In genomic region chr1:39655578-39656268, GRCh38 we compare ENCODE assay signal across 32 cellular contexts. TPM values are rescaled to one million over a fixed set of nuclear protein-coding genes. Genes with fewer than 3 reads are reported as not detected.
"Had no signal": no experiment of that assay in that cellular context is flagged by ENCODE, and none has a peak within 500 bp of the region (broad histone marks: within the 10 kb centered on the region; RNA-seq: fewer than 3 reads in every experiment).

No MANE protein-coding gene starts in this region.

- DNase-seq: activated CD4-positive, alpha-beta T cell treated with anti-CD3 and anti-CD28 coated beads, Interleukin-2, amount 10 ng/mL, durations not matched to agents 24 days and 14 days; activated CD4-positive, alpha-beta T cell treated with anti-CD3 and anti-CD28 coated beads, Interleukin-2, amount 50 U/mL, for 48 hours; activated CD8-positive, alpha-beta memory T cell treated with anti-CD3 and anti-CD28 coated beads, Interleukin-2, amount 50 U/mL, for 4 hours; activated CD8-positive, alpha-beta T cell treated with anti-CD3 and anti-CD28 coated beads, Interleukin-2, amount 10 ng/mL, durations not matched to agents 7 days and 5 days; activated effector memory CD4-positive, alpha-beta T cell treated with Interleukin-2 at 50 U/mL for 16 hours; activated naive CD4-positive, alpha-beta T cell treated with anti-CD3 and anti-CD28 coated beads, Interleukin-2, amount 10 ng/mL, durations not matched to agents 7 days and 5 days; activated naive CD8-positive, alpha-beta T cell treated with anti-CD3 and anti-CD28 coated beads, Interleukin-2, amount 50 U/mL, for 24 hours; activated T-cell treated with anti-CD3 and anti-CD28 coated beads for 4 hours; activated T-cell treated with anti-CD3 and anti-CD28 coated beads, Interleukin-2, amount 50 U/mL, for 48 hours; cerebellar nuclear complex; MM.1S; MV-4-11; NCI-H1092; NCI-H187; NCI-H2029 treated with DMSO at 0.1 percent for 48 hours; NCI-H2107; NCI-H2171; NCI-H510A; NCI-H526; NCI-H748 treated with DMSO at 0.1 percent for 48 hours; NK-92 treated with Interleukin-12 subunit alpha and Interleukin-12 subunit beta, amount 100 ng/mL, for 24 hours; PC-3; Peyer's patch; RPMI8226; SIG-M5 had no signal

- H3K27ac Mint-ChIP-seq: activated CD4-positive, alpha-beta T cell treated with anti-CD3 and anti-CD28 coated beads, Interleukin-2, amount 10 ng/mL, durations not matched to agents 24 days and 14 days; activated CD8-positive, alpha-beta T cell treated with anti-CD3 and anti-CD28 coated beads, Interleukin-2, amount 10 ng/mL, durations not matched to agents 7 days and 5 days; activated naive CD4-positive, alpha-beta T cell treated with anti-CD3 and anti-CD28 coated beads, Interleukin-2, amount 10 ng/mL, durations not matched to agents 7 days and 5 days; activated naive CD8-positive, alpha-beta T cell; activated naive CD8-positive, alpha-beta T cell treated with anti-CD3 and anti-CD28 coated beads, Interleukin-2, amount 50 U/mL, for 24 hours; T-helper 1 cell treated with Interleukin-12 subunit alpha and Interleukin-12 subunit beta and Interleukin-4 antibody, amounts not matched to agents 30 μg/mL and 1 μg/mL, for 36 hours; T-helper 2 cell treated with Interferon-gamma antibody and Interleukin-4, amounts not matched to agents 5 μg/mL and 100 μg/mL, for 36 hours had no signal

- H3K27ac ChIP-seq: KMS-11, Peyer's patch had no signal

- H3K4me1 ChIP-seq: Peyer's patch had no signal

- H3K27me3 ChIP-seq: Peyer's patch had no signal

- H3K9ac ChIP-seq: KMS-11 had no signal

- H3K9me3 ChIP-seq: Peyer's patch had no signal

- H3K36me3 Mint-ChIP-seq: activated naive CD4-positive, alpha-beta T cell treated with anti-CD3 and anti-CD28 coated beads, Interleukin-2, amount 10 ng/mL, durations not matched to agents 7 days and 5 days; activated naive CD8-positive, alpha-beta T cell; brain had no signal

- H3K9me3 Mint-ChIP-seq: activated CD4-positive, alpha-beta T cell treated with anti-CD3 and anti-CD28 coated beads, Interleukin-2, amount 10 ng/mL, durations not matched to agents 24 days and 14 days; activated naive CD4-positive, alpha-beta T cell treated with anti-CD3 and anti-CD28 coated beads, Interleukin-2, amount 10 ng/mL, durations not matched to agents 7 days and 5 days; activated naive CD8-positive, alpha-beta T cell treated with anti-CD3 and anti-CD28 coated beads, Interleukin-2, amount 50 U/mL, for 24 hours; brain; T-helper 1 cell treated with Interleukin-12 subunit alpha and Interleukin-12 subunit beta and Interleukin-4 antibody, amounts not matched to agents 30 μg/mL and 1 μg/mL, for 36 hours; T-helper 2 cell treated with Interferon-gamma antibody and Interleukin-4, amounts not matched to agents 5 μg/mL and 100 μg/mL, for 36 hours had no signal

- H3K4me3 ChIP-seq: Peyer's patch had no signal

- ATAC-seq: activated CD8-positive, alpha-beta T cell treated with anti-CD3 and anti-CD28 coated beads, Interleukin-2, amount 10 ng/mL, durations not matched to agents 7 days and 5 days; activated naive CD8-positive, alpha-beta T cell treated with anti-CD3 and anti-CD28 coated beads, Interleukin-2, amount 50 U/mL, for 24 hours; PC-3 had no signal

- H3K36me3 ChIP-seq: Peyer's patch had no signal

- H3K4me3 Mint-ChIP-seq: activated CD4-positive, alpha-beta T cell treated with anti-CD3 and anti-CD28 coated beads, Interleukin-2, amount 10 ng/mL, durations not matched to agents 24 days and 14 days; activated CD8-positive, alpha-beta T cell treated with anti-CD3 and anti-CD28 coated beads, Interleukin-2, amount 10 ng/mL, durations not matched to agents 7 days and 5 days; activated naive CD4-positive, alpha-beta T cell treated with anti-CD3 and anti-CD28 coated beads, Interleukin-2, amount 10 ng/mL, durations not matched to agents 7 days and 5 days; activated naive CD8-positive, alpha-beta T cell; activated naive CD8-positive, alpha-beta T cell treated with anti-CD3 and anti-CD28 coated beads, Interleukin-2, amount 50 U/mL, for 24 hours; brain; T-helper 1 cell treated with Interleukin-12 subunit alpha and Interleukin-12 subunit beta and Interleukin-4 antibody, amounts not matched to agents 30 μg/mL and 1 μg/mL, for 36 hours; T-helper 2 cell treated with Interferon-gamma antibody and Interleukin-4, amounts not matched to agents 5 μg/mL and 100 μg/mL, for 36 hours had no signal

- H3K4me2 ChIP-seq: KMS-11 had no signal

RNA-seq across cellular contexts. Expression of gene NT5C1A, which starts 16.2 kb away (rescaled TPM):
- total RNA-seq: activated CD8-positive, alpha-beta T cell treated with anti-CD3 and anti-CD28 coated beads, Interleukin-2, amount 10 ng/mL, durations not matched to agents 7 days and 5 days; bronchial epithelial cell; LHCN-M2; PC-3; Peyer's patch had no signal

RNA-seq across cellular contexts. Expression of gene HEYL, which starts 16.3 kb away (rescaled TPM):
- total RNA-seq: activated CD4-positive, alpha-beta T cell treated with anti-CD3 and anti-CD28 coated beads, Interleukin-2, amount 10 ng/mL, durations not matched to agents 24 days and 14 days; activated CD8-positive, alpha-beta T cell treated with anti-CD3 and anti-CD28 coated beads, Interleukin-2, amount 10 ng/mL, durations not matched to agents 7 days and 5 days; bronchial epithelial cell; PC-3 had no signal
